In genomic region chr5:150758210-150758533, GRCh38 we compare ENCODE assay signal across 8 cellular contexts. TPM values are rescaled to one million over a fixed set of nuclear protein-coding genes. Genes with fewer than 3 reads are reported as not detected.
DNase-seq lines count a peak whose midpoint lies in the region; ATAC-seq and TF ChIP-seq lines count a peak whose summit lies in the region.

No MANE protein-coding gene starts in this region.

- no peaks in the 10 kb centered on the region for H3K9me3 Mint-ChIP-seq in activated naive CD8-positive, alpha-beta T cell treated with anti-CD3 and anti-CD28 coated beads, Interleukin-2, amount 50 U/mL, for 24 hours

- H3K27ac ChIP-seq in upper lobe of right lung: peak overlapping the region; percentile 93

- peaks cover 30% of the 10 kb centered on the region for H3K4me1 Mint-ChIP-seq in activated naive CD8-positive, alpha-beta T cell treated with anti-CD3 and anti-CD28 coated beads, Interleukin-2, amount 50 U/mL, for 24 hours

- H3K27ac Mint-ChIP-seq in activated naive CD8-positive, alpha-beta T cell treated with anti-CD3 and anti-CD28 coated beads, Interleukin-2, amount 50 U/mL, for 24 hours: no peak overlapping the region

- ATAC-seq in GM19023 (IDR thresholded peaks at IDR 0.05; ENCODE audit: unreplicated experiment) (peak; percentile 21), HG03025 (IDR thresholded peaks at IDR 0.05; ENCODE audit: low FRiP score, unreplicated experiment) (peak; percentile 25), left colon (peak; percentile 45), upper lobe of right lung (peak; percentile 42)
- peak; percentile 7 for ATAC-seq in activated naive CD8-positive, alpha-beta T cell treated with anti-CD3 and anti-CD28 coated beads, Interleukin-2, amount 50 U/mL, for 24 hours

- H3K4me3 ChIP-seq in upper lobe of right lung: peak overlapping the region; percentile 76

- H3K4me3 Mint-ChIP-seq in activated naive CD8-positive, alpha-beta T cell treated with anti-CD3 and anti-CD28 coated beads, Interleukin-2, amount 50 U/mL, for 24 hours: no peak overlapping the region

- H3K27me3 Mint-ChIP-seq in activated naive CD8-positive, alpha-beta T cell treated with anti-CD3 and anti-CD28 coated beads, Interleukin-2, amount 50 U/mL, for 24 hours: no peaks in the 10 kb centered on the region

- peaks cover 30% of the 10 kb centered on the region for H3K36me3 Mint-ChIP-seq in activated naive CD8-positive, alpha-beta T cell treated with anti-CD3 and anti-CD28 coated beads, Interleukin-2, amount 50 U/mL, for 24 hours (ENCODE audit: low read depth)

- no peak for DNase-seq in activated naive CD8-positive, alpha-beta T cell treated with anti-CD3 and anti-CD28 coated beads, Interleukin-2, amount 50 U/mL, for 24 hours
- DNase-seq in left colon (no peak), upper lobe of right lung (no peak), NCI-H524 treated with DMSO at 0.1 percent for 48 hours (lab: John Stamatoyannopoulos, UW) (no peak), ureter (ENCODE audit: low spot score) (no peak), NCI-H526 treated with DMSO at 0.1 percent for 48 hours (lab: John Stamatoyannopoulos, UW) (no peak)

- peaks cover 31% of the 10 kb centered on the region for H3K4me1 ChIP-seq in upper lobe of right lung

- H3K36me3 ChIP-seq in upper lobe of right lung: peaks cover 31% of the 10 kb centered on the region

- H3K27me3 ChIP-seq in upper lobe of right lung: no peaks in the 10 kb centered on the region

- no peak for TF ChIP-seq CTCF in upper lobe of right lung (IDR thresholded peaks at IDR 0.05)

- intact Hi-C loops in left colon (cut with DNase I, micrococcal nuclease) (no loop called here), upper lobe of right lung (cut with DNase I) (no loop called here)

- no peaks in the 10 kb centered on the region for H3K9me3 ChIP-seq in upper lobe of right lung

RNA-seq across cellular contexts. Expression of gene DCTN4, which starts 0.6 kb away (rescaled TPM):
- 10 to 100 TPM; 44.6 to 51.5 TPM for total RNA-seq in left colon
- total RNA-seq in upper lobe of right lung: 68.5 TPM
- total RNA-seq in ureter: 93.0 TPM

RNA-seq across cellular contexts. Expression of gene SMIM3, which starts 20.4 kb away (rescaled TPM):
- total RNA-seq in left colon: 10 to 100 TPM; 11.0 to 13.6 TPM
- 28.3 TPM for total RNA-seq in upper lobe of right lung
- 23.1 TPM for total RNA-seq in ureter

RNA-seq across cellular contexts. Expression of gene RBM22, which starts 57.3 kb away (rescaled TPM):
- 10 to 100 TPM; 29.3 to 39.5 TPM for total RNA-seq in left colon
- 51.2 TPM for total RNA-seq in upper lobe of right lung
- 44.6 TPM for total RNA-seq in ureter
